8 cellular contexts compared by ENCODE assay signal in genomic region chrX:48938721-48939416, GRCh38. TPM values are rescaled to one million over a fixed set of nuclear protein-coding genes. Genes with fewer than 3 reads are reported as not detected.
A peak's percentile ranks its signal among the peaks of the same experiment; 100 is the strongest.
DNase-seq lines count a peak whose midpoint lies in the region; ATAC-seq and TF ChIP-seq lines count a peak whose summit lies in the region.

No MANE protein-coding gene starts in this region.

- no peak for TF ChIP-seq EP300 in suprapubic skin (IDR thresholded peaks at IDR 0.05)

- no peaks in the 10 kb centered on the region for H3K27me3 ChIP-seq in suprapubic skin

- TF ChIP-seq CTCF in suprapubic skin (IDR thresholded peaks at IDR 0.05) = no peak

- ATAC-seq in GM18498 (IDR thresholded peaks at IDR 0.05; ENCODE audit: unreplicated experiment) (peak; percentile 53), HG02642 (IDR thresholded peaks at IDR 0.05; ENCODE audit: poor library complexity, unreplicated experiment) (peak; percentile 54), left colon (peak; percentile 24)

- DNase-seq in T-helper 9 cell = peak; percentile 48
- DNase-seq in left colon = peak; percentile 35 to 54
- DNase-seq in G401 (ENCODE audit: low spot score) = no peak
- DNase-seq in NCI-H774 (lab: John Stamatoyannopoulos, UW) = no peak
- DNase-seq in suprapubic skin (ENCODE audit: low spot score in 2 of 2) = no peak
- no peak for DNase-seq in COLO668 (lab: John Stamatoyannopoulos, UW; ENCODE audit: unreplicated experiment)

- H3K4me1 ChIP-seq in suprapubic skin = no peaks in the 10 kb centered on the region

- H3K9me3 ChIP-seq in suprapubic skin = no peaks in the 10 kb centered on the region

- peaks cover 11% of the 10 kb centered on the region for H3K36me3 ChIP-seq in suprapubic skin

- H3K4me3 ChIP-seq in suprapubic skin = no peak overlapping the region

- no peak overlapping the region for H3K27ac ChIP-seq in suprapubic skin

- intact Hi-C loops in left colon (cut with DNase I, micrococcal nuclease) = no loop called here

- 100% methylated on average over 1 of the region's 1 CpG for WGBS in suprapubic skin

- in situ Hi-C loops in G401 (cut with HindIII; ENCODE audit: low sequenced_read_pairs) = no loop called here

- no peak for TF ChIP-seq POLR2A in suprapubic skin (IDR thresholded peaks at IDR 0.05)

RNA-seq across cellular contexts. Expression of gene OTUD5, which starts 18.5 kb away (rescaled TPM):
- total RNA-seq in left colon (10 to 100 TPM; 37.2 to 44.2 TPM), suprapubic skin (10 to 100 TPM; 32.3 to 50.1 (median 46.2) TPM)
- 70.5 and 75.2 TPM in 2 replicates for total RNA-seq in G401 (2014; rRNA removed; shearing (Covaris generic))

RNA-seq across cellular contexts. Expression of gene PIM2, which starts 20.0 kb away (rescaled TPM):
- total RNA-seq in left colon (10 to 100 TPM; 11.6 to 20.4 TPM), suprapubic skin (10 to 100 TPM in 1 of 4 donors, 1 to 10 TPM in 3; 6.2 to 18.2 (median 8.7) TPM)
- 14.6 and 20.6 TPM in 2 replicates for total RNA-seq in G401 (2014; rRNA removed; shearing (Covaris generic))

RNA-seq across cellular contexts. Expression of gene SLC35A2, which starts 27.4 kb away (rescaled TPM):
- total RNA-seq in left colon = 10 to 100 TPM; 50.0 to 60.6 TPM
- 10.1 and 15.7 TPM in 2 replicates for total RNA-seq in G401 (2014; rRNA removed; shearing (Covaris generic))
- 10 to 100 TPM; 17.1 to 32.3 (median 24.3) TPM for total RNA-seq in suprapubic skin

RNA-seq across cellular contexts. Expression of gene KCND1, which starts 32.8 kb away (rescaled TPM):
- under 1 TPM; 0.61 to 0.76 TPM for total RNA-seq in left colon
- total RNA-seq in G401 (2014; rRNA removed; shearing (Covaris generic)) = 0.37 and 0.44 TPM in 2 replicates
- total RNA-seq in suprapubic skin = 1 to 10 TPM in 3 of 4 donors, under 1 TPM in 1; 0.55 to 2.8 (median 1.3) TPM

RNA-seq across cellular contexts. Expression of gene PQBP1, which starts 41.1 kb away (rescaled TPM):
- total RNA-seq in left colon (10 to 100 TPM; 68.8 to 70.5 TPM), suprapubic skin (10 to 100 TPM; 51.8 to 88.3 (median 71.9) TPM)
- 96.1 and 119 TPM in 2 replicates for total RNA-seq in G401 (2014; rRNA removed; shearing (Covaris generic))

Comparison
In these comparisons a context has a peak if more than half of its experiments do, and no peak if none do; other contexts are left out.
1. DNase-seq: peak in T-helper 9 cell (single experiment) and left colon (2 of 2); none in G401 (single experiment), NCI-H774 (single experiment), suprapubic skin (0 of 2) and COLO668 (single experiment).
2. Peak in every context shown above with its lines, with median percentiles within 50 percentile points of each other: ATAC-seq.